1 cellular context compared by ENCODE assay signal in the genomic region with DNA sequence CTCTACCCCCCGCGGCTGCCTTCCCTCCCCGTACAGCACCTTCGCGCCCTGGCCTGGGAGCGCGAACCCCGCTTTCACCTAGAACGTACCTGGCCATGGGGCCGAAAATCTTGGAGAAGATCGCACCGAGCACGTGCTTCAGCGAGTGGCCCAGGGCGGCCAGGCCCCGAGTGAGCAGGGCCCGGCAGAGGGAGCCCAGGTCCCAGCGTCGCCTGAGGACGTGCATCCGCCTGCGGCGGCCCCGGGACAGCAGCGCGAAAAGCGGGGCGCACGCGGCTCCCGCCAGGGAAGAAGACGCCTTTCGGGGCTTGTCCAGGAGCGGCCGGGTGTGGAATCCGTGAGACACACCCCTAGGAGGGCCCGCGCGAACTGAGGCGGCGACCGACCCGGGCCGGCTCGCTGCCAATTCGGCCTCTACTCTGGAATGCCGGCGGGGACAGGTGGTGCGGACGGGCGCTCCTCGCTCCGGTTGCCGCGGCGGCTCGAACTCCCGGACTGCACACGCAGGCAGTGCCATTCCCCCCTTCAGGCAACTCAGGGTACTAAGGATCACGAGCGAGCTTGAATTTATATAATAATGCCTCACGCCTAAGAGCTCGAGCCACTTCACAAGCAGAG.
TF ChIP-seq lines count a peak whose summit lies in the region.

A gene (minus strand): TSS at position 544 of the 618 bp plus-strand sequence.

TF ChIP-seq in HEK293, 187 proteins besides CTCF, POLR2A, EP300 and RAD21 (continued from another document):
- TF ChIP-seq, protein P1, sequence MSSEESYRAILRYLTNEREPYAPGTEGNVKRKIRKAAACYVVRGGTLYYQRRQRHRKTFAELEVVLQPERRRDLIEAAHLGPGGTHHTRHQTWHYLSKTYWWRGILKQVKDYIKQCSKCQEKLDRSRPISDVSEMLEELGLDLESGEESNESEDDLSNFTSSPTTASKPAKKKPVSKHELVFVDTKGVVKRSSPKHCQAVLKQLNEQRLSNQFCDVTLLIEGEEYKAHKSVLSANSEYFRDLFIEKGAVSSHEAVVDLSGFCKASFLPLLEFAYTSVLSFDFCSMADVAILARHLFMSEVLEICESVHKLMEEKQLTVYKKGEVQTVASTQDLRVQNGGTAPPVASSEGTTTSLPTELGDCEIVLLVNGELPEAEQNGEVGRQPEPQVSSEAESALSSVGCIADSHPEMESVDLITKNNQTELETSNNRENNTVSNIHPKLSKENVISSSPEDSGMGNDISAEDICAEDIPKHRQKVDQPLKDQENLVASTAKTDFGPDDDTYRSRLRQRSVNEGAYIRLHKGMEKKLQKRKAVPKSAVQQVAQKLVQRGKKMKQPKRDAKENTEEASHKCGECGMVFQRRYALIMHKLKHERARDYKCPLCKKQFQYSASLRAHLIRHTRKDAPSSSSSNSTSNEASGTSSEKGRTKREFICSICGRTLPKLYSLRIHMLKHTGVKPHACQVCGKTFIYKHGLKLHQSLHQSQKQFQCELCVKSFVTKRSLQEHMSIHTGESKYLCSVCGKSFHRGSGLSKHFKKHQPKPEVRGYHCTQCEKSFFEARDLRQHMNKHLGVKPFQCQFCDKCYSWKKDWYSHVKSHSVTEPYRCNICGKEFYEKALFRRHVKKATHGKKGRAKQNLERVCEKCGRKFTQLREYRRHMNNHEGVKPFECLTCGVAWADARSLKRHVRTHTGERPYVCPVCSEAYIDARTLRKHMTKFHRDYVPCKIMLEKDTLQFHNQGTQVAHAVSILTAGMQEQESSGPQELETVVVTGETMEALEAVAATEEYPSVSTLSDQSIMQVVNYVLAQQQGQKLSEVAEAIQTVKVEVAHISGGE (tag by site-specific recombination; conservative IDR thresholded peaks at IDR 0.05; ENCODE audit: low read depth): 0 out of 2 replicates have a peak, but pooled peaks have one; percentile 16
- TF ChIP-seq ZNF394 (tag by site-specific recombination; IDR thresholded peaks at IDR 0.05; ENCODE audit: borderline replicate concordance) (no peak), GLIS2 (tag by site-specific recombination; IDR thresholded peaks at IDR 0.05) (peak; percentile 72; the same call in 1 of the 2 replicates), GLIS1 (tag by site-specific recombination; IDR thresholded peaks at IDR 0.05) (peak; percentile 51; the same call in 1 of the 2 replicates), ZFP37 (tag by site-specific recombination; IDR thresholded peaks at IDR 0.05) (peak; percentile 77; the same call in 1 of the 2 replicates), ZNF341 (tag by site-specific recombination; IDR thresholded peaks at IDR 0.05; ENCODE audit: low read depth) (peak; percentile 32; the same call in 1 of the 2 replicates)
- TF ChIP-seq, protein P2, sequence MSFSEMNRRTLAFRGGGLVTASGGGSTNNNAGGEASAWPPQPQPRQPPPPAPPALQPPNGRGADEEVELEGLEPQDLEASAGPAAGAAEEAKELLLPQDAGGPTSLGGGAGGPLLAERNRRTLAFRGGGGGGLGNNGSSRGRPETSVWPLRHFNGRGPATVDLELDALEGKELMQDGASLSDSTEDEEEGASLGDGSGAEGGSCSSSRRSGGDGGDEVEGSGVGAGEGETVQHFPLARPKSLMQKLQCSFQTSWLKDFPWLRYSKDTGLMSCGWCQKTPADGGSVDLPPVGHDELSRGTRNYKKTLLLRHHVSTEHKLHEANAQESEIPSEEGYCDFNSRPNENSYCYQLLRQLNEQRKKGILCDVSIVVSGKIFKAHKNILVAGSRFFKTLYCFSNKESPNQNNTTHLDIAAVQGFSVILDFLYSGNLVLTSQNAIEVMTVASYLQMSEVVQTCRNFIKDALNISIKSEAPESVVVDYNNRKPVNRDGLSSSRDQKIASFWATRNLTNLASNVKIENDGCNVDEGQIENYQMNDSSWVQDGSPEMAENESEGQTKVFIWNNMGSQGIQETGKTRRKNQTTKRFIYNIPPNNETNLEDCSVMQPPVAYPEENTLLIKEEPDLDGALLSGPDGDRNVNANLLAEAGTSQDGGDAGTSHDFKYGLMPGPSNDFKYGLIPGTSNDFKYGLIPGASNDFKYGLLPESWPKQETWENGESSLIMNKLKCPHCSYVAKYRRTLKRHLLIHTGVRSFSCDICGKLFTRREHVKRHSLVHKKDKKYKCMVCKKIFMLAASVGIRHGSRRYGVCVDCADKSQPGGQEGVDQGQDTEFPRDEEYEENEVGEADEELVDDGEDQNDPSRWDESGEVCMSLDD (tag by site-specific recombination; IDR thresholded peaks at IDR 0.05): peak; percentile 39; the same call in 1 of the 2 replicates
